8 cellular contexts compared by ENCODE assay signal in genomic region chr19:45450042-45450380, GRCh38. TPM values are rescaled to one million over a fixed set of nuclear protein-coding genes. Genes with fewer than 3 reads are reported as not detected.
DNase-seq lines count a peak whose midpoint lies in the region; ATAC-seq and TF ChIP-seq lines count a peak whose summit lies in the region.

No MANE protein-coding gene starts in this region.

- no peaks in the 10 kb centered on the region for H3K9me3 ChIP-seq in HEK293 (ENCODE audit: control insufficient read depth, insufficient read depth, low read depth, low read length)
- H3K9me3 ChIP-seq in thoracic aorta, result no peaks in the 10 kb centered on the region

- peak overlapping the region; percentile 97 for H3K27ac Mint-ChIP-seq in activated naive CD8-positive, alpha-beta T cell

- peaks cover 2% of the 10 kb centered on the region for H3K36me3 Mint-ChIP-seq in activated naive CD8-positive, alpha-beta T cell

- peak overlapping the region; percentile 95 for H3K4me3 Mint-ChIP-seq in activated naive CD8-positive, alpha-beta T cell

- CTCF ChIA-PET in AG04449 (lab: Yijun Ruan, JAX) (interaction anchor here (1.5 to 17.3 kb wide), 5 partner anchors 9 to 35 kb away, joined by 3 to 773 read pairs (median 39); partner anchors contain the start of gene FOSB), HEK293 (lab: Yijun Ruan, JAX) (interaction anchor here (0.6 to 4.2 kb wide), 8 partner anchors 10 to 806 kb away, joined by 3 to 33 read pairs (median 4); no protein-coding TSS in a partner anchor)

- H3K27me3 ChIP-seq in kidney epithelial cell (ENCODE audit: control insufficient read depth, insufficient read depth, low read length) (no peaks in the 10 kb centered on the region), thoracic aorta (replicated peaks; ENCODE audit: insufficient read depth) (no peaks in the 10 kb centered on the region)

- no peak for ATAC-seq in thoracic aorta (ENCODE audit: insufficient number of reproducible peaks, low FRiP score, low read depth)

- H3K4me3 ChIP-seq in AG04449 (ENCODE audit: low read depth, low read length), result peak overlapping the region; percentile 59
- peak overlapping the region; percentile 36 for H3K4me3 ChIP-seq in HEK293 (ENCODE audit: low read depth, low read length)
- H3K4me3 ChIP-seq in kidney epithelial cell (ENCODE audit: low read depth, low read length), result peak overlapping the region; percentile 86
- peak overlapping the region; percentile 83 for H3K4me3 ChIP-seq in thoracic aorta

- POLR2A ChIA-PET in AG04449 (lab: Yijun Ruan, JAX) (no interaction called here), HEK293 (lab: Yijun Ruan, JAX) (no interaction called here)

- H3K36me3 ChIP-seq in HEK293 (ENCODE audit: control insufficient read depth in 2 of 2, insufficient read depth in 1 of 2, low read length in 2 of 2) (no peaks in the 10 kb centered on the region), kidney epithelial cell (ENCODE audit: control insufficient read depth, insufficient read depth, low read length) (no peaks in the 10 kb centered on the region), thoracic aorta (no peaks in the 10 kb centered on the region)

- H3K4me1 ChIP-seq in HEK293 (ENCODE audit: control insufficient read depth, insufficient read depth, low read length) (0 out of 2 replicates have a peak, but pooled peaks cover 4% of the 10 kb centered on the region), thoracic aorta (ENCODE audit: control insufficient read depth in 1 of 2, low read depth in 2 of 2) (peaks cover 17 to 33% of the 10 kb centered on the region in 2 donors)

- TF ChIP-seq CTCF in AG04449 (IDR thresholded peaks at IDR 0.05; ENCODE audit: insufficient read depth, low read length, missing control alignments) (no peak), HEK293 (tag by site-specific recombination; IDR thresholded peaks at IDR 0.05) (no peak), kidney epithelial cell (IDR thresholded peaks at IDR 0.05; ENCODE audit: insufficient read depth, low read length, poor library complexity, severe bottlenecking) (no peak), thoracic aorta (IDR thresholded peaks at IDR 0.05) (no peak)

- H3K27ac ChIP-seq in HEK293 (ENCODE audit: extremely low read depth, low read depth, low read length) (no peak overlapping the region), thoracic aorta (peak overlapping the region; percentile 67 to 71)

- peaks cover 48% of the 10 kb centered on the region for H3K4me1 Mint-ChIP-seq in activated naive CD8-positive, alpha-beta T cell (ENCODE audit: low read depth)

- DNase-seq in AG04449 (ENCODE audit: low read depth, low spot score) (no peak), kidney epithelial cell (ENCODE audit: low read depth) (no peak), thoracic aorta (ENCODE audit: low spot score) (no peak), mucosa of gallbladder (ENCODE audit: low spot score) (no peak), amygdala (lab: John Stamatoyannopoulos, UW) (no peak), hepatic stellate cell (ENCODE audit: low spot score) (no peak)

- no peaks in the 10 kb centered on the region for H3K27me3 Mint-ChIP-seq in activated naive CD8-positive, alpha-beta T cell

- H3K9me3 Mint-ChIP-seq in activated naive CD8-positive, alpha-beta T cell (ENCODE audit: low read depth), result no peaks in the 10 kb centered on the region

TF ChIP-seq in HEK293, 187 proteins besides CTCF, POLR2A, EP300 and RAD21:
- TF ChIP-seq ZNF785 (tag by site-specific recombination; IDR thresholded peaks at IDR 0.05), result no peak
- TF ChIP-seq ZBTB20 (tag by site-specific recombination; IDR thresholded peaks at IDR 0.05), result peak; percentile 8; the same call in 1 of the 2 replicates

RNA-seq across cellular contexts. Expression of gene FOSB, which starts 17.8 kb away (rescaled TPM):
- total RNA-seq in kidney epithelial cell, result 1.6 and 5.3 TPM in 2 replicates
- total RNA-seq in thoracic aorta, result 100 to 1,000 TPM; 126 to 587 TPM
- 7.2 TPM for total RNA-seq in mucosa of gallbladder

RNA-seq across cellular contexts. Expression of gene ERCC1, which starts 26.3 kb away (rescaled TPM):
- total RNA-seq in kidney epithelial cell, result 67.1 and 79.5 TPM in 2 replicates
- 100 to 1,000 TPM in 1 of 2 donors, 10 to 100 TPM in 1; 99.8 to 224 TPM for total RNA-seq in thoracic aorta
- total RNA-seq in mucosa of gallbladder, result 57.0 TPM

RNA-seq across cellular contexts. Expression of gene POLR1G, which starts 43.6 kb away (rescaled TPM):
- total RNA-seq in kidney epithelial cell (18.0 and 24.4 TPM in 2 replicates), thoracic aorta (1 to 10 TPM; 2.2 to 9.9 TPM), mucosa of gallbladder (4.9 TPM)

RNA-seq across cellular contexts. Expression of gene PPP1R13L, which starts 45.1 kb away (rescaled TPM):
- total RNA-seq in kidney epithelial cell, result 30.9 and 34.5 TPM in 2 replicates
- total RNA-seq in thoracic aorta, result 100 to 1,000 TPM in 1 of 2 donors, 10 to 100 TPM in 1; 51.2 to 112 TPM
- 54.2 TPM for total RNA-seq in mucosa of gallbladder

RNA-seq across cellular contexts. Expression of gene RTN2, which starts 46.8 kb away (rescaled TPM):
- total RNA-seq in kidney epithelial cell (13.4 and 18.5 TPM in 2 replicates), thoracic aorta (10 to 100 TPM; 16.0 to 22.6 TPM), mucosa of gallbladder (10.7 TPM)

Comparison
In these comparisons a context has a peak if more than half of its experiments do, and no peak if none do; other contexts are left out.
1. H3K4me3 ChIP-seq: peak in every context shown above with its lines; median percentile 86 in kidney epithelial cell; 83 in thoracic aorta; 59 in AG04449; 36 in HEK293.
2. RNA of gene FOSB, which starts 17.8 kb away (total RNA-seq): 126 to 587 TPM in thoracic aorta; 7.2 TPM in mucosa of gallbladder (single experiment) and 1.6 to 5.3 TPM in kidney epithelial cell; every median in the first group is over 10 times any median in the second.